8 cellular contexts compared by ENCODE assay signal in the genomic region with DNA sequence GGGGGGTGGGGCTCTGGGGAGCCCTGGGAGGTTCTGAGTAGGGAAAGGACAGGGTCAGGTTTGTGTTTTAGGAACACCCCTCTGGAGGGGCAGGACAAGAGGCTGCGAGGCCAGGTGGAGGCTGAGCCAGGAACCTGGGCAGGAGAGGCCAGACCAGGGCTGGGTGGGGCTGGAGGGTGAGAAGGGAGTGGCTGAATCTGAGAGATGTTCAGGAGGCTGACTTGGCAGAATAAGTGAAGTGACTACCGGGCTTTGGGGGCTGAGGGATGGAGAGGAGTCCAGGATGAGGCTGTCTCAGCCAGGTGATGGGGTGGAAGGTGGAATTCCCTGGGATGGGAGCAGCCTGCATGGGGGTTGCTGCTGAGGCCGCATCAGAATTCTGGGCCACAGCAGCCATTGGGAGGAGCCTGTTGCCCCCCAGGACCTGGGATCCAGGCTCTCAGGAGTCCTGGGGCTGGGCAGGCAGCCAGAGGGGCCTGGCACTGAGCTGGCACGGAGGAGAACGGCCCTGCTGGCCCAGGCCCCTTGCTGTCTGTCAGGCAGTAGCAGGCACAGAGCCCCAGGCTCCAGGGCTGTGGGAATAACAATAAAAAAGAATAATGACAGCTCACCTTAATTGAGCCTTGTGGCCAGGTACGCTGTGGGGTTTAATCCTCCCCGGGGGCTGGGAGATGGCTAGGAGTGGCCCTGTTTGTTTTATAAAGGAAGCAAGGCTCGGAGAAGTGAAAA. TPM values are rescaled to one million over a fixed set of nuclear protein-coding genes. Genes with fewer than 3 reads are reported as not detected.
A peak's percentile ranks its signal among the peaks of the same experiment; 100 is the strongest.
DNase-seq lines count a peak whose midpoint lies in the region; ATAC-seq and TF ChIP-seq lines count a peak whose summit lies in the region.

No MANE protein-coding gene starts in this region.

- no peak overlapping the region for H3K14ac ChIP-seq in mesenchymal stem cell (ENCODE audit: low read length in 2 of 2)

- H3K27me3 ChIP-seq in A673 (replicated peaks; ENCODE audit: insufficient read depth, low read depth, low read length, poor library complexity), result no peaks in the 10 kb centered on the region
- no peaks in the 10 kb centered on the region for H3K27me3 ChIP-seq in GM23338 (ENCODE audit: insufficient read depth)
- no peaks in the 10 kb centered on the region for H3K27me3 ChIP-seq in mesenchymal stem cell (ENCODE audit: control insufficient read depth in 1 of 2, insufficient read depth in 1 of 2, low read length in 2 of 2)

- peak overlapping the region; percentile 0 for H2AK5ac ChIP-seq in mesenchymal stem cell (ENCODE audit: low read length, severe bottlenecking)

- H3K36me3 Mint-ChIP-seq in GM23338 (ENCODE audit: low read depth), result peaks cover 37% of the 10 kb centered on the region
- peaks cover 7% of the 10 kb centered on the region for H3K36me3 Mint-ChIP-seq in activated naive CD8-positive, alpha-beta T cell

- no peak for ATAC-seq in GM23338

- 83% methylated on average over 8 of the region's 8 CpGs for WGBS in mesenchymal stem cell

- peak overlapping the region in 1 of 2 experiments; percentile 3 for H3K4ac ChIP-seq in mesenchymal stem cell (ENCODE audit: low read depth in 1 of 2, low read length in 2 of 2)

- H3K4me3 Mint-ChIP-seq in GM23338, result peak overlapping the region; percentile 40; the same call in 1 of the 3 replicates
- H3K4me3 Mint-ChIP-seq in activated naive CD8-positive, alpha-beta T cell, result peak overlapping the region; percentile 97

- H3K9me3 Mint-ChIP-seq in GM23338, result peaks cover 3% of the 10 kb centered on the region; the same call in 1 of the 3 replicates
- H3K9me3 Mint-ChIP-seq in activated naive CD8-positive, alpha-beta T cell (ENCODE audit: low read depth), result no peaks in the 10 kb centered on the region

- no TSS peak for BruUV-seq in A673 (replicated peaks; lab: Mats Ljungman, UMichigan)

- peaks cover 16% of the 10 kb centered on the region for H3K27me3 Mint-ChIP-seq in GM23338 (ENCODE audit: insufficient read depth, low read depth, poor library complexity)
- no peaks in the 10 kb centered on the region for H3K27me3 Mint-ChIP-seq in activated naive CD8-positive, alpha-beta T cell

- H3K36me3 ChIP-seq in A673 (ENCODE audit: insufficient read depth, low read length, poor library complexity, severe bottlenecking) (peaks cover 18% of the 10 kb centered on the region), GM23338 (ENCODE audit: insufficient read depth) (peaks cover 12% of the 10 kb centered on the region), mesenchymal stem cell (ENCODE audit: control insufficient read depth in 1 of 2, insufficient read depth in 2 of 2, low read depth in 1 of 2, low read length in 2 of 2) (peaks cover 28 to 29% of the 10 kb centered on the region in 2 experiments)

- peaks cover 40% of the 10 kb centered on the region for H3K4me1 Mint-ChIP-seq in GM23338
- peaks cover 57% of the 10 kb centered on the region for H3K4me1 Mint-ChIP-seq in activated naive CD8-positive, alpha-beta T cell (ENCODE audit: low read depth)

- H3K4me2 ChIP-seq in GM23338 (peak overlapping the region; percentile 55; the same call in 1 of the 2 replicates), mesenchymal stem cell (ENCODE audit: low read length, poor library complexity, severe bottlenecking) (no peak overlapping the region)

- H3F3A ChIP-seq in GM23338 (replicated peaks; ENCODE audit: low read depth), result no peaks in the 10 kb centered on the region

- H4K91ac ChIP-seq in mesenchymal stem cell (ENCODE audit: low read length), result peak overlapping the region; percentile 14

- H2BK12ac ChIP-seq in mesenchymal stem cell (ENCODE audit: low read length in 2 of 2), result no peak overlapping the region

- H3K27ac ChIP-seq in A673 (ENCODE audit: low read depth, low read length, poor library complexity, severe bottlenecking), result peak overlapping the region; percentile 65
- H3K27ac ChIP-seq in GM23338 (ENCODE audit: low read depth), result 0 out of 2 replicates have a peak overlapping the region, but pooled peaks have one; percentile 78
- peak overlapping the region; percentile 71 for H3K27ac ChIP-seq in mesenchymal stem cell (ENCODE audit: low read length, poor library complexity, severe bottlenecking)

- H3K9me2 ChIP-seq in GM23338 (ENCODE audit: insufficient read depth), result no peaks in the 10 kb centered on the region

- TF ChIP-seq CTCF in A673 (conservative IDR thresholded peaks at IDR 0.05; ENCODE audit: low read depth, low read length), result no peak
- no peak for TF ChIP-seq CTCF in GM23338 (conservative IDR thresholded peaks at IDR 0.05; ENCODE audit: low read depth in 2 of 2)
- no peak for TF ChIP-seq CTCF in GM20000 (IDR thresholded peaks at IDR 0.05; ENCODE audit: extremely low read depth, missing control alignments)

- no peak overlapping the region for H2BK120ac ChIP-seq in mesenchymal stem cell (ENCODE audit: low read depth, low read length)

- peak overlapping the region; percentile 85 for H2BK15ac ChIP-seq in mesenchymal stem cell (ENCODE audit: low read depth, poor library complexity, severe bottlenecking)

- CTCF ChIA-PET in A673 (lab: Charles Lee), result no interaction called here

- H3K79me2 ChIP-seq in GM23338 (replicated peaks; ENCODE audit: insufficient read depth), result peaks cover 62% of the 10 kb centered on the region

- H3K4me1 ChIP-seq in A673 (ENCODE audit: insufficient read depth, low read length, poor library complexity, severe bottlenecking), result peaks cover 20% of the 10 kb centered on the region
- H3K4me1 ChIP-seq in GM23338 (ENCODE audit: insufficient read depth), result peaks cover 26% of the 10 kb centered on the region
- H3K4me1 ChIP-seq in mesenchymal stem cell (ENCODE audit: control insufficient read depth, insufficient read depth, low read depth, low read length), result peaks cover 48% of the 10 kb centered on the region

- peaks cover 25% of the 10 kb centered on the region for H3K79me1 ChIP-seq in mesenchymal stem cell (replicated peaks; ENCODE audit: low read length, poor library complexity, severe bottlenecking)

- no peak overlapping the region for H3K4me3 ChIP-seq in A673 (ENCODE audit: low read depth, low read length, poor library complexity, severe bottlenecking)
- H3K4me3 ChIP-seq in GM23338, result no peak overlapping the region
- H3K4me3 ChIP-seq in mesenchymal stem cell (ENCODE audit: insufficient read depth in 1 of 2, low read depth in 1 of 2, low read length in 2 of 2), result peak overlapping the region in 1 of 2 experiments; percentile 6

- intact Hi-C loops in A673 (cut with micrococcal nuclease; ENCODE audit: unreplicated experiment), result no loop called here

- POLR2A ChIA-PET in A673 (lab: Charles Lee; ENCODE audit: low non-redundant PET), result interaction anchor here (0.6 kb wide), 1 partner anchor 81 kb away, joined by 3 read pairs; no protein-coding TSS in a partner anchor

- H4K20me1 ChIP-seq in GM23338 (replicated peaks; ENCODE audit: insufficient read depth), result peaks cover 18% of the 10 kb centered on the region

- no peak overlapping the region for H2AFZ ChIP-seq in GM23338
- H2AFZ ChIP-seq in mesenchymal stem cell (ENCODE audit: low read depth, low read length), result no peak overlapping the region

- no peak overlapping the region for H3K23ac ChIP-seq in mesenchymal stem cell (ENCODE audit: low read length in 2 of 2)

- peak overlapping the region; percentile 70 for H3K9ac ChIP-seq in mesenchymal stem cell (ENCODE audit: low read length)

- no peaks in the 10 kb centered on the region for H3K9me3 ChIP-seq in A673 (ENCODE audit: low read depth, low read length, poor library complexity, severe bottlenecking)
- no peaks in the 10 kb centered on the region for H3K9me3 ChIP-seq in mesenchymal stem cell (ENCODE audit: control insufficient read depth, low read length)

- H3K18ac ChIP-seq in mesenchymal stem cell (ENCODE audit: low read depth in 1 of 2, low read length in 2 of 2), result peak overlapping the region; percentile 40 to 61

- H3K27ac Mint-ChIP-seq in GM23338, result no peak overlapping the region
- peak overlapping the region; percentile 95 for H3K27ac Mint-ChIP-seq in activated naive CD8-positive, alpha-beta T cell

- H2BK5ac ChIP-seq in mesenchymal stem cell (ENCODE audit: low read depth, low read length, poor library complexity, severe bottlenecking), result no peak overlapping the region

- DNase-seq in A673 (ENCODE audit: low spot score) (no peak), GM23338 (ENCODE audit: low spot score) (no peak), mesenchymal stem cell (no peak), GM20000 (ENCODE audit: low spot score) (no peak), GM03348 (ENCODE audit: low spot score) (no peak), cerebellum (ENCODE audit: low spot score) (no peak)
- DNase-seq in effector CD4-positive, alpha-beta T cell, result no peak

- peak overlapping the region; percentile 10 for H4K8ac ChIP-seq in mesenchymal stem cell (ENCODE audit: low read length)

TF ChIP-seq in GM23338, 12 proteins besides CTCF, POLR2A, EP300 and RAD21 (continues in another document):
- TF ChIP-seq ZNF331 (CRISPR knock-in tag; IDR thresholded peaks at IDR 0.05; ENCODE audit: low read depth) (no peak), EZH2phosphoT487 (IDR thresholded peaks at IDR 0.05; ENCODE audit: unreplicated experiment) (no peak), STAT1 (IDR thresholded peaks at IDR 0.05; ENCODE audit: unreplicated experiment) (no peak), EZH2 (IDR thresholded peaks at IDR 0.05; ENCODE audit: low read depth, unreplicated experiment) (no peak)
- TF ChIP-seq, protein P1, sequence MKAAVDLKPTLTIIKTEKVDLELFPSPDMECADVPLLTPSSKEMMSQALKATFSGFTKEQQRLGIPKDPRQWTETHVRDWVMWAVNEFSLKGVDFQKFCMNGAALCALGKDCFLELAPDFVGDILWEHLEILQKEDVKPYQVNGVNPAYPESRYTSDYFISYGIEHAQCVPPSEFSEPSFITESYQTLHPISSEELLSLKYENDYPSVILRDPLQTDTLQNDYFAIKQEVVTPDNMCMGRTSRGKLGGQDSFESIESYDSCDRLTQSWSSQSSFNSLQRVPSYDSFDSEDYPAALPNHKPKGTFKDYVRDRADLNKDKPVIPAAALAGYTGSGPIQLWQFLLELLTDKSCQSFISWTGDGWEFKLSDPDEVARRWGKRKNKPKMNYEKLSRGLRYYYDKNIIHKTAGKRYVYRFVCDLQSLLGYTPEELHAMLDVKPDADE (IDR thresholded peaks at IDR 0.05), result no peak

RNA-seq across cellular contexts. Expression of a gene that starts 3.3 kb away (rescaled TPM):
- total RNA-seq in A673 (2021) (157 and 164 TPM in 2 replicates), cerebellum (49.1 TPM)
- 111 and 123 TPM in 2 replicates for total RNA-seq in GM23338 (2014; rRNA removed; shearing (Covaris generic))
- 45.3 and 51.6 TPM in 2 replicates for polyA plus RNA-seq in GM23338 (2016; fragmentation: Nextera tagmentation; extraction: Ambion mirVana)
- polyA plus RNA-seq in mesenchymal stem cell (2013, experiment 1 of 2), result 67.1 TPM
- 63.7 TPM for polyA plus RNA-seq in mesenchymal stem cell (2013, experiment 2 of 2)

RNA-seq across cellular contexts. Expression of a gene that starts 53.4 kb away (rescaled TPM):
- total RNA-seq in A673 (2021) (3.0 and 7.4 TPM in 2 replicates), cerebellum (19.9 TPM)
- total RNA-seq in GM23338 (2014; rRNA removed; shearing (Covaris generic)), result 34.1 and 70.5 TPM in 2 replicates
- polyA plus RNA-seq in GM23338 (2016; fragmentation: Nextera tagmentation; extraction: Ambion mirVana), result 20.4 and 20.8 TPM in 2 replicates
- 24.9 TPM for polyA plus RNA-seq in mesenchymal stem cell (2013, experiment 1 of 2)
- polyA plus RNA-seq in mesenchymal stem cell (2013, experiment 2 of 2), result 20.6 TPM
